In the genomic region with DNA sequence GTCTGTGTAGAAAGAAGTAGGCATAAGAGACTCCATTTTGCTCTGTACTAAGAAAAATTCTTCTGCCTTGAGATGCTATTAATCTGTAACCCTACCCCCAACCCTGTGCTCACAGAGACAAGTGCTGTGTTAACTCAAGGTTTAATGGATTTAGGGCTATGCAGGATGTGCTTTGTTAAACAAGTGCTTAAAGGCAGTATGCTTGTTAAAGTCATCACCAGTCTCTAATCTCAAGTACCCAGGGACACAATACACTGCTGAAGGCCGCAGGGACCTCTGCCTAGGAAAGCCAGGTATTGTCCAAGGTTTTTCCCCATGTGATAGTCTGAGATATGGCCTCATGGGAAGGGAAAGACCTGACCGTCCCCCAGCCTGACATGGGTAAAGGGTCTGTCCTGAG, we compare ENCODE assay signal across 2 cellular contexts. TPM values are rescaled to one million over a fixed set of nuclear protein-coding genes. Genes with fewer than 3 reads are reported as not detected.
"Had no signal": no experiment of that assay in that cellular context is flagged by ENCODE, and none has a peak within 500 bp of the region (broad histone marks: within the 10 kb centered on the region; RNA-seq: fewer than 3 reads in every experiment).

No MANE protein-coding gene starts in this region.

RNA-seq across cellular contexts. Expression of gene ZNF730, which starts 39.0 kb away (rescaled TPM):
- total RNA-seq: ascending aorta, T-helper 17 cell had no signal
